ENCODE assay signal across 35 cellular contexts in genomic region chr1:109315288-109315687, GRCh38. TPM values are rescaled to one million over a fixed set of nuclear protein-coding genes. Genes with fewer than 3 reads are reported as not detected.
"Had no signal": no experiment of that assay in that cellular context is flagged by ENCODE, and none has a peak within 500 bp of the region (broad histone marks: within the 10 kb centered on the region; RNA-seq: fewer than 3 reads in every experiment).

No MANE protein-coding gene starts in this region.

- H3K9me3 ChIP-seq: ascending aorta, MG63, SJCRH30 had no signal

- H3K36me3 ChIP-seq: MG63 had no signal

- H3K4me3 ChIP-seq: ascending aorta, cardiac muscle cell, MG63, SJCRH30, SK-N-MC had no signal

- ATAC-seq: activated CD8-positive, alpha-beta T cell treated with anti-CD3 and anti-CD28 coated beads for 36 hours; activated T-cell treated with anti-CD3 and anti-CD28 coated beads, Interleukin-2, amount 50 U/mL, for 72 hours; activated T-helper 17 cell treated with anti-CD3 and anti-CD28 coated beads, Interleukin-2, amount 50 U/mL, for 72 hours; Panc1 had no signal

- DNase-seq: activated CD4-positive, alpha-beta T cell treated with anti-CD3 and anti-CD28 coated beads, Interleukin-2, amount 10 ng/mL, durations not matched to agents 24 days and 14 days; activated CD4-positive, alpha-beta T cell treated with anti-CD3 and anti-CD28 coated beads, Interleukin-2, amount 50 U/mL, for 4 hours; activated CD8-positive, alpha-beta T cell treated with anti-CD3 and anti-CD28 coated beads for 36 hours; activated effector memory CD4-positive, alpha-beta T cell treated with anti-CD3 and anti-CD28 coated beads, Interleukin-2, amount 50 U/mL, for 16 hours; activated naive CD4-positive, alpha-beta T cell; activated naive CD4-positive, alpha-beta T cell treated with anti-CD3 and anti-CD28 coated beads, Interleukin-2, amount 50 U/mL, for 16 hours; activated naive CD8-positive, alpha-beta T cell treated with anti-CD3 and anti-CD28 coated beads for 36 hours; activated T-cell treated with anti-CD3 and anti-CD28 coated beads, Interleukin-2, amount 50 U/mL, for 1 hour; activated T-cell treated with anti-CD3 and anti-CD28 coated beads, Interleukin-2, amount 50 U/mL, for 72 hours; amniotic stem cell; cerebellar nuclear complex; Karpas-422; KBM-7; MG63; NCI-H1092; NCI-H1436 treated with DMSO at 0.1 percent for 48 hours; NCI-H1694 treated with DMSO at 0.1 percent for 48 hours; NCI-H2029 treated with DMSO at 0.1 percent for 48 hours; NCI-H2171; NCI-H2227 treated with DMSO at 0.1 percent for 48 hours; NCI-H510A treated with DMSO at 0.1 percent for 48 hours; NCI-H526 treated with DMSO at 0.1 percent for 48 hours; NCI-H774; SHP77; SJCRH30; T1000 had no signal

- H3K27ac ChIP-seq: ascending aorta, cardiac muscle cell, SJCRH30, SK-N-MC had no signal

- H3K4me1 ChIP-seq: ascending aorta, SJCRH30 had no signal

RNA-seq across cellular contexts. Expression of gene MYBPHL, which starts 8.5 kb away (rescaled TPM):
- total RNA-seq: activated CD4-positive, alpha-beta T cell treated with anti-CD3 and anti-CD28 coated beads, Interleukin-2, amount 10 ng/mL, durations not matched to agents 24 days and 14 days; activated CD8-positive, alpha-beta memory T cell treated with anti-CD3 and anti-CD28 coated beads for 36 hours; activated CD8-positive, alpha-beta T cell treated with anti-CD3 and anti-CD28 coated beads for 36 hours; activated naive CD8-positive, alpha-beta T cell treated with anti-CD3 and anti-CD28 coated beads for 36 hours; activated T-cell treated with anti-CD3 and anti-CD28 coated beads, Interleukin-2, amount 50 U/mL, for 72 hours; activated T-helper 17 cell treated with anti-CD3 and anti-CD28 coated beads, Interleukin-2, amount 50 U/mL, for 72 hours; ascending aorta; cardiac muscle cell; RPMI7951; T-helper 1 cell treated with Interleukin-12 subunit alpha and Interleukin-12 subunit beta and Interleukin-4 antibody, amounts not matched to agents 30 ng/mL and 1 ng/mL, for 36 hours; T-helper 2 cell treated with Interferon-gamma antibody and Interleukin-4, amounts not matched to agents 100 ng/mL and 5 ng/mL, for 36 hours had no signal
